In genomic region chr1:153509729-153510354, GRCh38 we compare ENCODE assay signal across 8 cellular contexts. TPM values are rescaled to one million over a fixed set of nuclear protein-coding genes. Genes with fewer than 3 reads are reported as not detected.
DNase-seq lines count a peak whose midpoint lies in the region; ATAC-seq, FAIRE-seq and TF ChIP-seq lines count a peak whose summit lies in the region.

No MANE protein-coding gene starts in this region.

- H3K9me3 Mint-ChIP-seq in CD4-positive, alpha-beta memory T cell: no peaks in the 10 kb centered on the region
- H3K9me3 Mint-ChIP-seq in activated naive CD4-positive, alpha-beta T cell treated with anti-CD3 and anti-CD28 coated beads, Interleukin-2, amount 10 ng/mL, durations not matched to agents 7 days and 5 days: no peaks in the 10 kb centered on the region

- CTCF ChIA-PET in CD4-positive, alpha-beta memory T cell (lab: Charles Lee; ENCODE audit: partially characterized antibody): interaction anchor here (0.6 to 12.4 kb wide), 24 partner anchors 11 to 476 kb away, joined by 3 to 243 read pairs (median 4); partner anchors contain the start of genes RAB13, S100A14, S100A2 and S100A4
- CTCF ChIA-PET in activated naive CD4-positive, alpha-beta T cell treated with anti-CD3 and anti-CD28 coated beads, Interleukin-2, amount 10 ng/mL, durations not matched to agents 7 days and 5 days (lab: Charles Lee): interaction anchor here (0.8 to 5.2 kb wide), 23 partner anchors 14 to 477 kb away, joined by 3 to 116 read pairs (median 8); partner anchors contain the start of genes S100A1, S100A14, S100A2 and S100A6

- POLR2A ChIA-PET in CD4-positive, alpha-beta memory T cell (lab: Charles Lee; ENCODE audit: partially characterized antibody): interaction anchor here (1.0 to 3.3 kb wide), 7 partner anchors 22 to 481 kb away, joined by 3 to 18 read pairs (median 8); partner anchors contain the start of genes RPS27, S100A5 and S100A6

- peaks cover 3 to 6% (median 5%) of the 10 kb centered on the region in 4 donors for H3K4me1 Mint-ChIP-seq in CD4-positive, alpha-beta memory T cell
- H3K4me1 Mint-ChIP-seq in activated naive CD4-positive, alpha-beta T cell treated with anti-CD3 and anti-CD28 coated beads, Interleukin-2, amount 10 ng/mL, durations not matched to agents 7 days and 5 days: peaks cover 13% of the 10 kb centered on the region

- TF ChIP-seq CTCF in kidney epithelial cell (IDR thresholded peaks at IDR 0.05; ENCODE audit: insufficient read depth, low read length, poor library complexity, severe bottlenecking): peak; percentile 65

- H3K9me3 ChIP-seq in CD4-positive, alpha-beta memory T cell (ENCODE audit: control insufficient read depth in 1 of 2, low read length in 2 of 2): no peaks in the 10 kb centered on the region

- TF ChIP-seq POLR2A in H54 (IDR thresholded peaks at IDR 0.05; ENCODE audit: low read depth, low read length): no peak

- FAIRE-seq in H54 (lab: Jason Lieb, UNC): no peak

- DNase-seq in CD4-positive, alpha-beta memory T cell: peak; percentile 52 to 66 (median 58)
- DNase-seq in HT-29 (ENCODE audit: low spot score) (peak; percentile 60), SKM-1 treated with dmso at 0.1 percent for 144 hours (lab: John Stamatoyannopoulos, UW; ENCODE audit: unreplicated experiment) (peak; percentile 80), kidney epithelial cell (ENCODE audit: low read depth) (no peak), H54 (ENCODE audit: insufficient read length, low spot score) (no peak)
- DNase-seq in activated naive CD4-positive, alpha-beta T cell treated with anti-CD3 and anti-CD28 coated beads, Interleukin-2, amount 10 ng/mL, durations not matched to agents 7 days and 5 days: peak; percentile 80
- DNase-seq in stimulated activated CD8-positive, alpha-beta memory T cell treated with anti-CD3 and anti-CD28 coated beads, Interleukin-4, amount 100 ng/mL, for 4 hours (ENCODE audit: low read depth in 2 of 2, low spot score in 1 of 2): peak; percentile 33 to 35

- ATAC-seq in GM21786 (IDR thresholded peaks at IDR 0.05; ENCODE audit: unreplicated experiment): no peak

- intact Hi-C loops in CD4-positive, alpha-beta memory T cell (cut with micrococcal nuclease): loop anchor here (1.0 to 2.0 kb wide), 3 partner anchors 107 to 477 kb away; partner anchors contain the start of gene RAB13

- H3K27ac ChIP-seq in CD4-positive, alpha-beta memory T cell (ENCODE audit: low read depth, low read length): no peak overlapping the region

- H3K36me3 Mint-ChIP-seq in CD4-positive, alpha-beta memory T cell: no peaks in the 10 kb centered on the region
- no peaks in the 10 kb centered on the region for H3K36me3 Mint-ChIP-seq in activated naive CD4-positive, alpha-beta T cell treated with anti-CD3 and anti-CD28 coated beads, Interleukin-2, amount 10 ng/mL, durations not matched to agents 7 days and 5 days

- H3K36me3 ChIP-seq in CD4-positive, alpha-beta memory T cell (ENCODE audit: insufficient read depth, low read length): no peaks in the 10 kb centered on the region
- H3K36me3 ChIP-seq in kidney epithelial cell (ENCODE audit: control insufficient read depth, insufficient read depth, low read length): no peaks in the 10 kb centered on the region

- no peaks in the 10 kb centered on the region for H3K4me1 ChIP-seq in CD4-positive, alpha-beta memory T cell (ENCODE audit: insufficient read depth, low read length)

- H3K27me3 Mint-ChIP-seq in CD4-positive, alpha-beta memory T cell: no peaks in the 10 kb centered on the region
- peaks cover 20% of the 10 kb centered on the region for H3K27me3 Mint-ChIP-seq in activated naive CD4-positive, alpha-beta T cell treated with anti-CD3 and anti-CD28 coated beads, Interleukin-2, amount 10 ng/mL, durations not matched to agents 7 days and 5 days

- no peaks in the 10 kb centered on the region for H3K27me3 ChIP-seq in CD4-positive, alpha-beta memory T cell (ENCODE audit: insufficient read depth, low read length)
- H3K27me3 ChIP-seq in kidney epithelial cell (ENCODE audit: control insufficient read depth, insufficient read depth, low read length): no peaks in the 10 kb centered on the region

- H3K4me3 ChIP-seq in CD4-positive, alpha-beta memory T cell (ENCODE audit: low read length in 2 of 2): no peak overlapping the region
- H3K4me3 ChIP-seq in kidney epithelial cell (ENCODE audit: low read depth, low read length): no peak overlapping the region

- peak overlapping the region in 1 of 7 donors; percentile 19 for H3K27ac Mint-ChIP-seq in CD4-positive, alpha-beta memory T cell
- H3K27ac Mint-ChIP-seq in activated naive CD4-positive, alpha-beta T cell treated with anti-CD3 and anti-CD28 coated beads, Interleukin-2, amount 10 ng/mL, durations not matched to agents 7 days and 5 days: no peak overlapping the region

- no peak overlapping the region for H3K4me3 Mint-ChIP-seq in CD4-positive, alpha-beta memory T cell
- no peak overlapping the region for H3K4me3 Mint-ChIP-seq in activated naive CD4-positive, alpha-beta T cell treated with anti-CD3 and anti-CD28 coated beads, Interleukin-2, amount 10 ng/mL, durations not matched to agents 7 days and 5 days

RNA-seq across cellular contexts. Expression of gene S100A6, which starts 25.9 kb away (rescaled TPM):
- total RNA-seq in CD4-positive, alpha-beta memory T cell: 100 to 1,000 TPM; 342 to 356 TPM
- 100 to 1,000 TPM; 848 to 918 TPM for polyA plus RNA-seq in CD4-positive, alpha-beta memory T cell
- 2,272 and 2,428 TPM in 2 replicates for total RNA-seq in HT-29 (2014; rRNA removed; shearing (Covaris generic))
- 754 and 920 TPM in 2 replicates for total RNA-seq in kidney epithelial cell

RNA-seq across cellular contexts. Expression of gene S100A5, which starts 30.9 kb away (rescaled TPM):
- total RNA-seq in CD4-positive, alpha-beta memory T cell: 1 to 10 TPM in 1 of 2 experiments, under 1 TPM in 1; 0.93 to 1.8 TPM
- polyA plus RNA-seq in CD4-positive, alpha-beta memory T cell: 1 to 10 TPM in 1 of 2 donors, not detected in 1; 1.5 TPM
- 4.0 and 9.8 TPM in 2 replicates for total RNA-seq in HT-29 (2014; rRNA removed; shearing (Covaris generic))
- 0.75 TPM in 1 of 2 replicates, not detected in the other for total RNA-seq in kidney epithelial cell

RNA-seq across cellular contexts. Expression of gene S100A4, which starts 35.8 kb away (rescaled TPM):
- 100 to 1,000 TPM; 329 to 346 TPM for total RNA-seq in CD4-positive, alpha-beta memory T cell
- 1,000 to 10,000 TPM; 2,886 to 3,815 TPM for polyA plus RNA-seq in CD4-positive, alpha-beta memory T cell
- 694 and 702 TPM in 2 replicates for total RNA-seq in HT-29 (2014; rRNA removed; shearing (Covaris generic))
- 2.7 and 7.1 TPM in 2 replicates for total RNA-seq in kidney epithelial cell

RNA-seq across cellular contexts. Expression of gene S100A3, which starts 39.2 kb away (rescaled TPM):
- not detected for total RNA-seq in CD4-positive, alpha-beta memory T cell
- not detected for polyA plus RNA-seq in CD4-positive, alpha-beta memory T cell
- total RNA-seq in HT-29 (2014; rRNA removed; shearing (Covaris generic)): 2.6 and 4.9 TPM in 2 replicates
- total RNA-seq in kidney epithelial cell: 5.8 and 12.0 TPM in 2 replicates

RNA-seq across cellular contexts. Expression of gene S100A7, which starts 49.4 kb away (rescaled TPM):
- not detected for total RNA-seq in CD4-positive, alpha-beta memory T cell
- polyA plus RNA-seq in CD4-positive, alpha-beta memory T cell: not detected
- not detected in 2 replicates for total RNA-seq in HT-29 (2014; rRNA removed; shearing (Covaris generic))
- not detected in 2 replicates for total RNA-seq in kidney epithelial cell

Comparison
In these comparisons a context has a peak if more than half of its experiments do, and no peak if none do; other contexts are left out.
1. DNase-seq: peak in CD4-positive, alpha-beta memory T cell (5 of 5), HT-29 (single experiment), SKM-1 treated with dmso at 0.1 percent for 144 hours (single experiment), activated naive CD4-positive, alpha-beta T cell treated with anti-CD3 and anti-CD28 coated beads, Interleukin-2, amount 10 ng/mL, durations not matched to agents 7 days and 5 days (single experiment) and stimulated activated CD8-positive, alpha-beta memory T cell treated with anti-CD3 and anti-CD28 coated beads, Interleukin-4, amount 100 ng/mL, for 4 hours (2 of 2); none in kidney epithelial cell (single experiment) and H54 (single experiment).
2. RNA of gene S100A4, which starts 35.8 kb away (total RNA-seq): 694 to 702 TPM in HT-29 and 329 to 346 TPM in CD4-positive, alpha-beta memory T cell; 2.7 to 7.1 TPM in kidney epithelial cell; every median in the first group is over 10 times any median in the second.